8 cellular contexts compared by ENCODE assay signal in genomic region chr1:149811514-149811889, GRCh38. TPM values are rescaled to one million over a fixed set of nuclear protein-coding genes. Genes with fewer than 3 reads are reported as not detected.
A peak's percentile ranks its signal among the peaks of the same experiment; 100 is the strongest.
DNase-seq lines count a peak whose midpoint lies in the region; ATAC-seq and TF ChIP-seq lines count a peak whose summit lies in the region.
"Not testable (repeated sequence)": the region's sequence is repeated elsewhere in the genome, so short reads cannot be mapped to it uniquely, and the experiment has no call there.

No MANE protein-coding gene starts in this region.

- not testable (repeated sequence) for BruUV-seq in IMR-90 (replicated peaks; lab: Mats Ljungman, UMichigan)

- ATAC-seq in GM21825 (IDR thresholded peaks at IDR 0.05; ENCODE audit: unreplicated experiment), result peak; percentile 6
- ATAC-seq in IMR-90 (ENCODE audit: low read depth), result peak; percentile 2; the same call in 1 of the 2 replicates
- ATAC-seq in stimulated activated naive CD8-positive, alpha-beta T cell treated with anti-CD3 and anti-CD28 coated beads, Interleukin-15, amount 100 ng/mL, for 72 hours, result peak; percentile 65

- peak overlapping the region; percentile 44 for H3K27ac ChIP-seq in DOHH2 (ENCODE audit: low read depth, low read length)
- H3K27ac ChIP-seq in IMR-90 (ENCODE audit: insufficient read depth, low read length), result not testable (repeated sequence)

- H3K27me3 ChIP-seq in DOHH2 (ENCODE audit: control insufficient read depth, low read length); IMR-90 (ENCODE audit: control insufficient read depth, insufficient read depth, low read length); mononuclear cell (ENCODE audit: insufficient read depth, low read length): not testable (repeated sequence)

- not testable (repeated sequence) for H3K27me3 Mint-ChIP-seq in activated naive CD4-positive, alpha-beta T cell treated with anti-CD3 and anti-CD28 coated beads, Interleukin-2, amount 50 U/mL, for 24 hours; stimulated activated naive CD8-positive, alpha-beta T cell treated with anti-CD3 and anti-CD28 coated beads, Interleukin-15, amount 100 ng/mL, for 72 hours

- not testable (repeated sequence) for H3K79me1 ChIP-seq in IMR-90 (ENCODE audit: low read depth in 1 of 2, low read length in 2 of 2)

- not testable (repeated sequence) for TF ChIP-seq RAD21 in IMR-90 (IDR thresholded peaks at IDR 0.05; ENCODE audit: low read length)

- TF ChIP-seq CTCF in DOHH2 (IDR thresholded peaks at IDR 0.05; ENCODE audit: low read depth, low read length, poor library complexity, severe bottlenecking); IMR-90 (conservative IDR thresholded peaks at IDR 0.05; ENCODE audit: low read depth, low read length); fibroblast of mammary gland (conservative IDR thresholded peaks at IDR 0.05; ENCODE audit: control insufficient read depth, insufficient read depth, low read depth, low read length): not testable (repeated sequence)

- peak overlapping the region; percentile 95 for H3K4me3 Mint-ChIP-seq in activated naive CD4-positive, alpha-beta T cell treated with anti-CD3 and anti-CD28 coated beads, Interleukin-2, amount 50 U/mL, for 24 hours
- H3K4me3 Mint-ChIP-seq in stimulated activated naive CD8-positive, alpha-beta T cell treated with anti-CD3 and anti-CD28 coated beads, Interleukin-15, amount 100 ng/mL, for 72 hours, result peak overlapping the region; percentile 72 to 83

- H3K36me3 Mint-ChIP-seq in activated naive CD4-positive, alpha-beta T cell treated with anti-CD3 and anti-CD28 coated beads, Interleukin-2, amount 50 U/mL, for 24 hours, result not testable (repeated sequence)

- H3K18ac ChIP-seq in IMR-90 (ENCODE audit: low read depth, low read length), result not testable (repeated sequence)

- CTCF ChIA-PET in IMR-90 (lab: Yijun Ruan, JAX), result not testable (repeated sequence)

- H2BK5ac ChIP-seq in IMR-90 (ENCODE audit: low read depth, low read length, poor library complexity, severe bottlenecking), result not testable (repeated sequence)

- POLR2A ChIA-PET in IMR-90 (lab: Charles Lee; ENCODE audit: unreplicated experiment), result not testable (repeated sequence)

- H3K79me2 ChIP-seq in DOHH2 (ENCODE audit: control insufficient read depth, low read length), result not testable (repeated sequence)

- WGBS in IMR-90 (ENCODE audit: extremely low coverage in 2 of 2, insufficient read length in 1 of 2), 2 experiments, result no CpG with 5 or more reads among the region's 14 CpGs

- not testable (repeated sequence) for H2BK120ac ChIP-seq in IMR-90 (ENCODE audit: low read depth, low read length)

- H3K14ac ChIP-seq in IMR-90 (replicated peaks; ENCODE audit: low read depth, low read length), result not testable (repeated sequence)

- H2AK5ac ChIP-seq in IMR-90 (ENCODE audit: low read depth, low read length), result not testable (repeated sequence)

- not testable (repeated sequence) for H2AFZ ChIP-seq in IMR-90 (replicated peaks; ENCODE audit: low read length, poor library complexity)

- H4K8ac ChIP-seq in IMR-90 (ENCODE audit: low read depth in 2 of 2, low read length in 2 of 2), result not testable (repeated sequence)

- H3K56ac ChIP-seq in IMR-90 (ENCODE audit: extremely low read depth, insufficient read depth, low read length), result not testable (repeated sequence)

- H4K91ac ChIP-seq in IMR-90 (ENCODE audit: insufficient read depth, low read depth, low read length), result not testable (repeated sequence)

- not testable (repeated sequence) for H3K4ac ChIP-seq in IMR-90 (ENCODE audit: low read depth, low read length)

- H3K9me3 ChIP-seq in DOHH2 (ENCODE audit: control insufficient read depth, insufficient read depth, low read length); IMR-90 (ENCODE audit: control insufficient read depth, insufficient read depth, low read length); mononuclear cell (ENCODE audit: low read depth, low read length): not testable (repeated sequence)

- not testable (repeated sequence) for H3K27ac Mint-ChIP-seq in activated naive CD4-positive, alpha-beta T cell treated with anti-CD3 and anti-CD28 coated beads, Interleukin-2, amount 50 U/mL, for 24 hours
- peak overlapping the region; percentile 82 to 99 for H3K27ac Mint-ChIP-seq in stimulated activated naive CD8-positive, alpha-beta T cell treated with anti-CD3 and anti-CD28 coated beads, Interleukin-15, amount 100 ng/mL, for 72 hours

- not testable (repeated sequence) for H4K5ac ChIP-seq in IMR-90 (ENCODE audit: low read depth, low read length)

- not testable (repeated sequence) for H3K23ac ChIP-seq in IMR-90 (ENCODE audit: low read depth, low read length)

- not testable (repeated sequence) for H3K9me1 ChIP-seq in IMR-90 (ENCODE audit: insufficient read depth, low read length)

- H3K4me2 ChIP-seq in DOHH2 (ENCODE audit: low read length), result peak overlapping the region; percentile 56
- peak overlapping the region; percentile 99 for H3K4me2 ChIP-seq in IMR-90 (ENCODE audit: low read depth, low read length)

- TF ChIP-seq POLR2A in IMR-90 (IDR thresholded peaks at IDR 0.05; ENCODE audit: low read depth, low read length), result not testable (repeated sequence)

- peak overlapping the region; percentile 66 for H3K4me3 ChIP-seq in DOHH2 (ENCODE audit: low read length)
- peak overlapping the region; percentile 28 for H3K4me3 ChIP-seq in IMR-90 (ENCODE audit: insufficient read depth, low read depth, low read length)
- H3K4me3 ChIP-seq in fibroblast of mammary gland (ENCODE audit: control insufficient read depth, low read depth, low read length), result peak overlapping the region; percentile 25
- H3K4me3 ChIP-seq in mononuclear cell (ENCODE audit: low read length), result peak overlapping the region; percentile 46

- H3F3A ChIP-seq in DOHH2 (ENCODE audit: control insufficient read depth, insufficient read depth), result not testable (repeated sequence)

- not testable (repeated sequence) for H2BK15ac ChIP-seq in IMR-90 (ENCODE audit: low read depth, low read length)

- H3K9ac ChIP-seq in IMR-90 (ENCODE audit: low read depth, low read length), result not testable (repeated sequence)

- dilution Hi-C loops in IMR-90 (cut with HindIII; ENCODE audit: low sequenced_read_pairs, unreplicated experiment), result not testable (repeated sequence)

- peak; percentile 11 for DNase-seq in IMR-90
- DNase-seq in RPMI8226, result peak; percentile 30
- peak; percentile 14 for DNase-seq in fibroblast of mammary gland (ENCODE audit: low read depth)
- DNase-seq in stimulated activated naive CD8-positive, alpha-beta T cell treated with anti-CD3 and anti-CD28 coated beads, Interleukin-15, amount 100 ng/mL, for 72 hours, result peak; percentile 40 to 71

- H3K4me1 ChIP-seq in DOHH2 (ENCODE audit: control insufficient read depth, low read length); IMR-90 (ENCODE audit: control insufficient read depth, insufficient read depth, low read length); mononuclear cell (ENCODE audit: insufficient read depth, low read length): not testable (repeated sequence)

- not testable (repeated sequence) for H3K36me3 ChIP-seq in DOHH2 (ENCODE audit: control insufficient read depth, low read length); IMR-90 (ENCODE audit: control insufficient read depth, insufficient read depth, low read length)

- H2BK20ac ChIP-seq in IMR-90 (ENCODE audit: low read depth, low read length), result not testable (repeated sequence)

- intact Hi-C loops in IMR-90 (cut with micrococcal nuclease), result not testable (repeated sequence)

- H4K20me1 ChIP-seq in DOHH2 (ENCODE audit: control insufficient read depth, insufficient read depth, low read depth, low read length); IMR-90 (ENCODE audit: insufficient read depth, low read length): not testable (repeated sequence)

- not testable (repeated sequence) for H3K9me2 ChIP-seq in DOHH2 (replicated peaks; ENCODE audit: control insufficient read depth, low read length)

- not testable (repeated sequence) for H3K9me3 Mint-ChIP-seq in activated naive CD4-positive, alpha-beta T cell treated with anti-CD3 and anti-CD28 coated beads, Interleukin-2, amount 50 U/mL, for 24 hours; stimulated activated naive CD8-positive, alpha-beta T cell treated with anti-CD3 and anti-CD28 coated beads, Interleukin-15, amount 100 ng/mL, for 72 hours

- H2AK9ac ChIP-seq in IMR-90 (replicated peaks; ENCODE audit: low read depth, low read length, poor library complexity), result not testable (repeated sequence)

- in situ Hi-C loops in IMR-90 (cut with MboI; ENCODE audit: low sequenced_read_pairs), result not testable (repeated sequence)

- not testable (repeated sequence) for H3K4me1 Mint-ChIP-seq in activated naive CD4-positive, alpha-beta T cell treated with anti-CD3 and anti-CD28 coated beads, Interleukin-2, amount 50 U/mL, for 24 hours
- H3K4me1 Mint-ChIP-seq in stimulated activated naive CD8-positive, alpha-beta T cell treated with anti-CD3 and anti-CD28 coated beads, Interleukin-15, amount 100 ng/mL, for 72 hours, result peaks cover 14% of the 10 kb centered on the region

RNA-seq across cellular contexts. Expression of gene FCGR1A, which starts 29.0 kb away (rescaled TPM):
- not detected in 2 replicates for total RNA-seq in IMR-90 (2012; rRNA removed)
- not detected in 2 replicates for polyA plus RNA-seq in IMR-90 (2012; rRNA removed)
- polyA plus RNA-seq in IMR-90 (2012; cell fraction: cytosol; rRNA removed), result not detected in 2 replicates
- polyA plus RNA-seq in IMR-90 (2012; cell fraction: nucleus; rRNA removed; ENCODE audit: low replicate concordance), result not detected in 2 replicates
- total RNA-seq in mononuclear cell, result 26.2 TPM

Comparison
In these comparisons a context has a peak if more than half of its experiments do, and no peak if none do; other contexts are left out.
1. ATAC-seq: peak in every context shown above with its lines; median percentile 65 in stimulated activated naive CD8-positive, alpha-beta T cell treated with anti-CD3 and anti-CD28 coated beads, Interleukin-15, amount 100 ng/mL, for 72 hours; 6 in GM21825; 2 in IMR-90.
2. RNA of gene FCGR1A, which starts 29.0 kb away (total RNA-seq): 26.2 TPM in mononuclear cell (single experiment); not detected in IMR-90; every median in the first group is over 10 times any median in the second.
3. Peak in every context shown above with its lines, with median percentiles within 50 percentile points of each other: H3K4me3 ChIP-seq and DNase-seq.